ENCODE assay signal across 9 cellular contexts in genomic region chr3:149480326-149481017, GRCh38. TPM values are rescaled to one million over a fixed set of nuclear protein-coding genes. Genes with fewer than 3 reads are reported as not detected.
DNase-seq lines count a peak whose midpoint lies in the region; ATAC-seq and TF ChIP-seq lines count a peak whose summit lies in the region.
"Had no signal": no experiment of that assay in that cellular context is flagged by ENCODE, and none has a peak within 500 bp of the region (broad histone marks: within the 10 kb centered on the region; RNA-seq: fewer than 3 reads in every experiment).

No MANE protein-coding gene starts in this region.

- no peak overlapping the region for H3K27ac Mint-ChIP-seq in GM23338
- H3K27ac Mint-ChIP-seq in MCF 10A (ENCODE audit: low read depth, unreplicated experiment): no peak overlapping the region
- H3K27ac Mint-ChIP-seq: CD4-positive, CD25-positive, alpha-beta regulatory T cell had no signal

- CTCF ChIA-PET in MCF 10A (lab: Yijun Ruan, JAX): interaction anchor here (0.6 to 10.0 kb wide), 39 partner anchors 10 to 525 kb away, joined by 3 to 155 read pairs (median 5); partner anchors contain the start of genes TM4SF18 and WWTR1

- H3K9me3 Mint-ChIP-seq in GM23338 (no peaks in the 10 kb centered on the region), MCF 10A (ENCODE audit: unreplicated experiment) (no peaks in the 10 kb centered on the region)

- peak; percentile 74 for DNase-seq in NK-92 treated with Interleukin-12 subunit alpha and Interleukin-12 subunit beta, amount 100 ng/mL, for 24 hours (lab: John Stamatoyannopoulos, UW)
- no peak for DNase-seq in NK-92 (lab: John Stamatoyannopoulos, UW; ENCODE audit: unreplicated experiment)
- DNase-seq in GM23338 (ENCODE audit: low spot score): peak; percentile 88
- peak; percentile 78 for DNase-seq in RKO (ENCODE audit: low spot score)
- DNase-seq in MCF 10A (ENCODE audit: unreplicated experiment): peak; percentile 88
- DNase-seq in iris pigment epithelial cell (ENCODE audit: low read depth): peak; percentile 94
- DNase-seq in stimulated activated CD4-positive, alpha-beta T cell treated with anti-CD3 and anti-CD28 coated beads, Interleukin-12 subunit alpha, Interleukin-12 subunit beta, amount 100 ng/mL, for 48 hours (ENCODE audit: low read depth in 2 of 3, low spot score in 1 of 3): peak; percentile 5 to 50 (median 26)

- H3K4me1 Mint-ChIP-seq in GM23338 (peaks cover 4% of the 10 kb centered on the region), MCF 10A (ENCODE audit: insufficient read depth, unreplicated experiment) (no peaks in the 10 kb centered on the region)
- H3K4me1 Mint-ChIP-seq: CD4-positive, CD25-positive, alpha-beta regulatory T cell had no signal

- no peak for TF ChIP-seq EP300 in Ishikawa (IDR thresholded peaks at IDR 0.05; ENCODE audit: borderline replicate concordance)

- intact Hi-C loops in MCF 10A (cut with micrococcal nuclease): loop anchor here (1.0 to 5.0 kb wide), 5 partner anchors 87 to 526 kb away; no protein-coding TSS in a partner anchor

- no peaks in the 10 kb centered on the region for H3K79me2 ChIP-seq in GM23338 (replicated peaks; ENCODE audit: insufficient read depth)

- no peaks in the 10 kb centered on the region for H3K36me3 ChIP-seq in GM23338 (ENCODE audit: insufficient read depth)

- ATAC-seq in GM23338: peak; percentile 100

- H3K27me3 ChIP-seq in GM23338 (ENCODE audit: insufficient read depth): no peaks in the 10 kb centered on the region

- H3K4me3 Mint-ChIP-seq in GM23338: no peak overlapping the region
- no peak overlapping the region for H3K4me3 Mint-ChIP-seq in MCF 10A (ENCODE audit: unreplicated experiment)
- H3K4me3 Mint-ChIP-seq: CD4-positive, CD25-positive, alpha-beta regulatory T cell had no signal

- H2AFZ ChIP-seq in GM23338: peak overlapping the region; percentile 96

- no peaks in the 10 kb centered on the region for H3K9me2 ChIP-seq in GM23338 (ENCODE audit: insufficient read depth)

- peaks cover 3% of the 10 kb centered on the region; the same call in 1 of the 2 replicates for H3K4me1 ChIP-seq in GM23338 (ENCODE audit: insufficient read depth)

- BruUV-seq in MCF 10A (replicated peaks; lab: Mats Ljungman, UMichigan): no TSS peak

- H3K27ac ChIP-seq in GM23338 (ENCODE audit: low read depth): no peak overlapping the region

- no peaks in the 10 kb centered on the region for H4K20me1 ChIP-seq in GM23338 (replicated peaks; ENCODE audit: insufficient read depth)

- H3K27me3 Mint-ChIP-seq in GM23338 (ENCODE audit: insufficient read depth, low read depth, poor library complexity) (peaks cover 4% of the 10 kb centered on the region), MCF 10A (ENCODE audit: insufficient read depth, unreplicated experiment) (no peaks in the 10 kb centered on the region)

- H3K4me3 ChIP-seq in GM23338: no peak overlapping the region

- no peak overlapping the region for H3K4me2 ChIP-seq in GM23338

- POLR2A ChIA-PET in MCF 10A (lab: Yijun Ruan, JAX): interaction anchor here (0.6 to 1.2 kb wide), 3 partner anchors 79 to 489 kb away, joined by 3 read pairs; no protein-coding TSS in a partner anchor

- peak; percentile 99 for TF ChIP-seq RAD21 in Ishikawa (IDR thresholded peaks at IDR 0.05; ENCODE audit: low read depth)

- no peaks in the 10 kb centered on the region for H3F3A ChIP-seq in GM23338 (replicated peaks; ENCODE audit: low read depth)

- TF ChIP-seq CTCF in GM23338 (conservative IDR thresholded peaks at IDR 0.05; ENCODE audit: low read depth in 2 of 2): peak; percentile 86 to 99
- TF ChIP-seq CTCF in MCF 10A (IDR thresholded peaks at IDR 0.05; ENCODE audit: unreplicated experiment): peak; percentile 88

- no peaks in the 10 kb centered on the region for H3K36me3 Mint-ChIP-seq in GM23338 (ENCODE audit: low read depth)
- no peaks in the 10 kb centered on the region for H3K36me3 Mint-ChIP-seq in MCF 10A (ENCODE audit: insufficient read depth, unreplicated experiment)
- H3K36me3 Mint-ChIP-seq: CD4-positive, CD25-positive, alpha-beta regulatory T cell had no signal

TF ChIP-seq in GM23338, 12 proteins besides CTCF, POLR2A, EP300 and RAD21 (continues in another document):
- TF ChIP-seq CREB1 (CRISPR knock-in tag; IDR thresholded peaks at IDR 0.05; ENCODE audit: low read depth) (no peak), ZNF114 (CRISPR knock-in tag; IDR thresholded peaks at IDR 0.05) (no peak), ZNF331 (CRISPR knock-in tag; IDR thresholded peaks at IDR 0.05; ENCODE audit: low read depth) (no peak), ETS1 (IDR thresholded peaks at IDR 0.05) (no peak), JUNB (IDR thresholded peaks at IDR 0.05; ENCODE audit: unreplicated experiment) (no peak)

TF ChIP-seq in Ishikawa, 13 proteins besides CTCF, POLR2A, EP300 and RAD21:
- TF ChIP-seq CEBPB (IDR thresholded peaks at IDR 0.05): no peak
- no peak for TF ChIP-seq REST (IDR thresholded peaks at IDR 0.05; ENCODE audit: low read depth)
- no peak for TF ChIP-seq YY1 (IDR thresholded peaks at IDR 0.05; ENCODE audit: low read depth)
- TF ChIP-seq TCF12 (IDR thresholded peaks at IDR 0.05; ENCODE audit: low read depth): no peak
- no peak for TF ChIP-seq EGR1 (IDR thresholded peaks at IDR 0.05)
- no peak for TF ChIP-seq NFIC (IDR thresholded peaks at IDR 0.05)
- TF ChIP-seq CREB1 (IDR thresholded peaks at IDR 0.05; ENCODE audit: low read depth): no peak
- TF ChIP-seq ZBTB7A (IDR thresholded peaks at IDR 0.05; ENCODE audit: low read depth): no peak
- no peak for TF ChIP-seq USF1 (IDR thresholded peaks at IDR 0.05)
- TF ChIP-seq FOXM1 (IDR thresholded peaks at IDR 0.05; ENCODE audit: borderline replicate concordance, low read depth): no peak
- no peak for TF ChIP-seq MAX (IDR thresholded peaks at IDR 0.05)
- TF ChIP-seq TEAD4 (IDR thresholded peaks at IDR 0.05): no peak
- no peak for TF ChIP-seq TAF1 (IDR thresholded peaks at IDR 0.05; ENCODE audit: low read depth)

RNA-seq across cellular contexts. Expression of gene TM4SF4, which starts 6.0 kb away (rescaled TPM):
- total RNA-seq in GM23338 (2014; rRNA removed; shearing (Covaris generic)): not detected in 2 replicates
- not detected in 2 replicates for polyA plus RNA-seq in GM23338 (2016; fragmentation: Nextera tagmentation; extraction: Ambion mirVana)
- not detected in 2 replicates for total RNA-seq in MCF 10A (2022)
- total RNA-seq: CD4-positive, CD25-positive, alpha-beta regulatory T cell had no signal
- polyA plus RNA-seq: CD4-positive, CD25-positive, alpha-beta regulatory T cell had no signal
